In the genomic region with DNA sequence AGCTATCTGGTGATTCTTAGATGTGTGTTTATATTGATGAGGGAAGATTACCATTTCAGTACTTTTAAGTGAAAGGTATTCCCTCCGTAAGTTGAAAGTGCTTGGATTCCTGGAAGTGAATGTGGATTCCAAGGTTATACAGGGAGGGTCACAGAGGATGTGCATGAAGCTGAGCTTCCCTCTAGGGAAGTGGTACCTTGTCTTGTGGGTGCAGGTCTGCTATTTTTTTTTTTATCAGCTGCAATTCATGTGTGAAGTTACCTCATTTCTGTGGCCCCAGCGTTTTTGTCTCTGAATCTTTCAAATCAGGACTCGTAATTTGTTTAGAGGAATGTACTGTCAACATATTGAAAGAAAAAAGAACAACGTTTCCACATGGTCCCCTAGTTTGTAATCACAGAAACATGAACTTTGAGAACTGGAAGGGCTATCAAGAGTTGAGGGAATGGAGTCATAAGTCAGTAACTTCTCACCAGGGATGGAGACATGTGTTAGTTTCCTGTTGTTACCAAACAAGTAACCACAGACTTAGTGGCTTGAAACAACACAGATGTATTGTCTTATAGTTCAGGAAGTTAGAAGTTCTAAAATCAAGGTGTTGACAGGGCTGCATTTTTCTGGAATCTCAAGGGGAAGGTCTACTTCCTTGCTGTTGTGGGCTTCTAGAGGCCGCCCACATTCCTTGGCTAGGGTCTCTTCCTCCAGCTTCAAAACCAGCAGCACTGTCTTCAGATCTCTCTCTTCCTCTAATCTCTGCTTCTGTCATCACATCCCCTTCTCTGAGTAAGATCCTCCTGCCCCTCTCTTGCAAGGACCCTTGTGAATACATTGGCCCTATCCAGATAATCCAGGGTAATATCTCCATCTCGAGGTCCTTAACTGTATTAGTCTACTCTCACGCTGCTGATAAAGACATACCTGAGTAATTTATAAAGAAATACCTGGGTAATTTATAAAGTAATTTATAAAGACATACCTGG, we compare ENCODE assay signal across 21 cellular contexts.
DNase-seq lines count a peak whose midpoint lies in the region; ATAC-seq lines count a peak whose summit lies in the region.
"Had no signal": no experiment of that assay in that cellular context is flagged by ENCODE, and none has a peak within 500 bp of the region (broad histone marks: within the 10 kb centered on the region; RNA-seq: fewer than 3 reads in every experiment).

No MANE protein-coding gene starts in this region.

- DNase-seq in GM04504 (ENCODE audit: low read depth), result peak; percentile 36
- DNase-seq in immature natural killer cell, result peak; percentile 28 to 55 (median 43)
- no peak for DNase-seq in H4 (ENCODE audit: low spot score)
- DNase-seq in SK-N-DZ (ENCODE audit: low spot score), result no peak
- DNase-seq: C1 segment of cervical spinal cord, DMS79 treated with DMSO at 0.1 percent for 48 hours, gastrocnemius medialis, HFFc6, Karpas-422, mammary epithelial cell, NCI-H187 treated with DMSO at 0.1 percent for 48 hours, NCI-H510A, OCI-M1, right lobe of liver, upper lobe of right lung had no signal

- H3K9me3 Mint-ChIP-seq in T-helper 1 cell treated with Interleukin-12 subunit alpha and Interleukin-12 subunit beta and Interleukin-4 antibody, amounts not matched to agents 30 μg/mL and 1 μg/mL, for 36 hours, result no peaks in the 10 kb centered on the region
- H3K9me3 Mint-ChIP-seq in immature natural killer cell, result no peaks in the 10 kb centered on the region
- H3K9me3 Mint-ChIP-seq: activated naive CD4-positive, alpha-beta T cell treated with anti-CD3 and anti-CD28 coated beads, Interleukin-2, amount 50 U/mL, for 72 hours; HFFc6 had no signal

- no peak overlapping the region for H3K4me3 ChIP-seq in BLaER1
- H3K4me3 ChIP-seq: cardiac muscle cell, gastrocnemius medialis, right lobe of liver, upper lobe of right lung had no signal

- peak overlapping the region; percentile 12 for H3K4me3 Mint-ChIP-seq in T-helper 1 cell treated with Interleukin-12 subunit alpha and Interleukin-12 subunit beta and Interleukin-4 antibody, amounts not matched to agents 30 μg/mL and 1 μg/mL, for 36 hours
- H3K4me3 Mint-ChIP-seq in immature natural killer cell, result peak overlapping the region; percentile 52 to 77 (median 61)
- H3K4me3 Mint-ChIP-seq: HFFc6 had no signal

- H3K27ac ChIP-seq in BLaER1, result no peak overlapping the region
- H3K27ac ChIP-seq: cardiac muscle cell, gastrocnemius medialis, right lobe of liver, upper lobe of right lung had no signal

- peaks cover 38% of the 10 kb centered on the region for H3K4me1 Mint-ChIP-seq in T-helper 1 cell treated with Interleukin-12 subunit alpha and Interleukin-12 subunit beta and Interleukin-4 antibody, amounts not matched to agents 30 μg/mL and 1 μg/mL, for 36 hours (ENCODE audit: low read depth)
- H3K4me1 Mint-ChIP-seq in immature natural killer cell, result peaks cover 49 to 54% of the 10 kb centered on the region in 2 donors

- no peak for ATAC-seq in GM21786 (IDR thresholded peaks at IDR 0.05; ENCODE audit: unreplicated experiment)
- ATAC-seq: activated naive CD4-positive, alpha-beta T cell treated with anti-CD3 and anti-CD28 coated beads, Interleukin-2, amount 50 U/mL, for 72 hours; gastrocnemius medialis; right lobe of liver; SK-N-SH treated with all-trans-retinoic acid at 6 μM for 48 hours; upper lobe of right lung had no signal

- no peaks in the 10 kb centered on the region for H3K27me3 Mint-ChIP-seq in T-helper 1 cell treated with Interleukin-12 subunit alpha and Interleukin-12 subunit beta and Interleukin-4 antibody, amounts not matched to agents 30 μg/mL and 1 μg/mL, for 36 hours (ENCODE audit: low read depth)
- peaks cover 0 to 3% (median 0%) of the 10 kb centered on the region in 3 donors for H3K27me3 Mint-ChIP-seq in immature natural killer cell (ENCODE audit: low read depth in 3 of 3)

- H3K27me3 ChIP-seq in BLaER1, result no peaks in the 10 kb centered on the region
- H3K27me3 ChIP-seq: cardiac muscle cell, gastrocnemius medialis, right lobe of liver, upper lobe of right lung had no signal

- no peaks in the 10 kb centered on the region for H4K20me1 ChIP-seq in BLaER1

- H3K27ac Mint-ChIP-seq in T-helper 1 cell treated with Interleukin-12 subunit alpha and Interleukin-12 subunit beta and Interleukin-4 antibody, amounts not matched to agents 30 μg/mL and 1 μg/mL, for 36 hours, result peak overlapping the region; percentile 67
- peak overlapping the region; percentile 61 to 96 (median 88) for H3K27ac Mint-ChIP-seq in immature natural killer cell
- H3K27ac Mint-ChIP-seq: activated naive CD4-positive, alpha-beta T cell treated with anti-CD3 and anti-CD28 coated beads, Interleukin-2, amount 50 U/mL, for 72 hours; HFFc6 had no signal

- H3K4me1 ChIP-seq in BLaER1, result peaks cover 19% of the 10 kb centered on the region
- H3K4me1 ChIP-seq: gastrocnemius medialis, right lobe of liver, upper lobe of right lung had no signal

- peak overlapping the region; percentile 41 for H3K4me2 ChIP-seq in BLaER1

- H3K36me3 Mint-ChIP-seq in T-helper 1 cell treated with Interleukin-12 subunit alpha and Interleukin-12 subunit beta and Interleukin-4 antibody, amounts not matched to agents 30 μg/mL and 1 μg/mL, for 36 hours (ENCODE audit: low read depth), result peaks cover 4% of the 10 kb centered on the region
- peaks cover 0 to 4% (median 0%) of the 10 kb centered on the region in 3 donors for H3K36me3 Mint-ChIP-seq in immature natural killer cell

- H3K9me3 ChIP-seq in BLaER1, result peaks cover 38% of the 10 kb centered on the region
- H3K9me3 ChIP-seq: gastrocnemius medialis, right lobe of liver, upper lobe of right lung had no signal

- H3K36me3 ChIP-seq in BLaER1, result no peaks in the 10 kb centered on the region
- H3K36me3 ChIP-seq: cardiac muscle cell, gastrocnemius medialis, right lobe of liver, upper lobe of right lung had no signal

- no peak overlapping the region for H3K9ac ChIP-seq in BLaER1

Comparison
In these comparisons a context has a peak if more than half of its experiments do, and no peak if none do; other contexts are left out.
1. DNase-seq: peak in GM04504 (single experiment) and immature natural killer cell (3 of 3); none in H4 (single experiment) and SK-N-DZ (single experiment).